12 cellular contexts compared by ENCODE assay signal in the genomic region with DNA sequence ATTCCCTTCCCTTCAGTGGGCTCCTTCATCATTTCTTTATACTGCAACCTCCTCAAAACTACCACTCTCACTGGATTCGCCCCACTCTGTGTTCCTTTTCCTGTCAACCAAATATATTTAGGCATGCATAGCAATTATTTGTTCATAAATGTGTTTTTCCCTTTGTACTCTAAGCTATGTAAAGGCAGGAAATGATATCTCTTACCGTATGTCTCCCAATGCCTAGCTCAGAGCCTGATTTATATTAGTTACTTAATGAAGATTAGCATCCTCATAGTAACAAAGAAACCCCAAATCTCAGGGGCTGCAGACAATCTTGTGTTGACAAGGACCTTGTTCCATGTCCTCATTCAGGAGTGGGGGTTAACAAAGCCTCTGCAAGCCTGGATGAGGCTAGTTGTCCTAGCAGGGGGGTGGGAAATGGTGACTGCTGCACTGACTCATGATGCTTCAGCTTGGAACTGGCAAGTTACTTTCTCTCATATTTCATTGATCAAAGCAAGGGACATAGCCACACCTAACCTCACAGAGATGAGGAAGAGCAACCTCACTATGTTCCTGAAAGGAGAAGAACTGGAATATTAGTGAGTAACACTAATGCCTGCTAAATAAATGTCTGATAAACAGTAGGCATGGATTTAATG. TPM values are rescaled to one million over a fixed set of nuclear protein-coding genes. Genes with fewer than 3 reads are reported as not detected.
A peak's percentile ranks its signal among the peaks of the same experiment; 100 is the strongest.
DNase-seq lines count a peak whose midpoint lies in the region; ATAC-seq, FAIRE-seq and TF ChIP-seq lines count a peak whose summit lies in the region.
"Had no signal": no experiment of that assay in that cellular context is flagged by ENCODE, and none has a peak within 500 bp of the region (broad histone marks: within the 10 kb centered on the region; RNA-seq: fewer than 3 reads in every experiment).

No MANE protein-coding gene starts in this region.

- no peak overlapping the region for H3K4me3 ChIP-seq in SJSA1
- H3K4me3 ChIP-seq in skeletal muscle satellite cell (ENCODE audit: low read length), result no peak overlapping the region

- ATAC-seq in HG02759 (IDR thresholded peaks at IDR 0.05; ENCODE audit: unreplicated experiment), result no peak

- H3K27me3 ChIP-seq in SJSA1 (replicated peaks), result no peaks in the 10 kb centered on the region; the same call in 1 of the 2 replicates
- H3K27me3 ChIP-seq in skeletal muscle satellite cell (ENCODE audit: control insufficient read depth, insufficient read depth, low read length), result no peaks in the 10 kb centered on the region
- H3K27me3 ChIP-seq: neutrophil had no signal

- no peak for TF ChIP-seq POLR2A in H54 (IDR thresholded peaks at IDR 0.05; ENCODE audit: low read depth, low read length)

- H3K9ac ChIP-seq in skeletal muscle satellite cell (ENCODE audit: low read depth, low read length), result peak overlapping the region; percentile 24

- H3K9me3 ChIP-seq in SJSA1 (replicated peaks) (no peaks in the 10 kb centered on the region), skeletal muscle satellite cell (replicated peaks; ENCODE audit: low read length) (no peaks in the 10 kb centered on the region)
- H3K9me3 ChIP-seq: neutrophil had no signal

- FAIRE-seq in H54 (lab: Jason Lieb, UNC), result peak; percentile 98

- H3K4me1 ChIP-seq in SJSA1 (replicated peaks) (peaks cover 51% of the 10 kb centered on the region), skeletal muscle satellite cell (ENCODE audit: control insufficient read depth, insufficient read depth, low read length) (peaks cover 20% of the 10 kb centered on the region)

- no peak overlapping the region for H3K27ac ChIP-seq in SJSA1
- H3K27ac ChIP-seq: neutrophil had no signal

- peak overlapping the region; percentile 24 for H3K4me2 ChIP-seq in skeletal muscle satellite cell (ENCODE audit: low read length)

- peak; percentile 25 for DNase-seq in H54 (ENCODE audit: insufficient read length, low spot score)
- DNase-seq in SJSA1 (ENCODE audit: low read depth in 1 of 2, low spot score in 2 of 2), result peak; percentile 18 to 53
- DNase-seq in fibroblast of peridontal ligament (ENCODE audit: extremely low read depth), result peak; percentile 35
- DNase-seq in HuH-7 (ENCODE audit: low spot score), result no peak
- no peak for DNase-seq in NCI-H1436 (lab: John Stamatoyannopoulos, UW)
- DNase-seq: Calu3; NCI-H510A; SIG-M5; stimulated activated naive CD4-positive, alpha-beta T cell treated with Interleukin-2 at 50 U/mL for 16 hours had no signal

- H3K36me3 ChIP-seq in SJSA1 (peaks cover 22% of the 10 kb centered on the region), skeletal muscle satellite cell (ENCODE audit: insufficient read depth, low read length) (peaks cover 2% of the 10 kb centered on the region)
- H3K36me3 ChIP-seq: neutrophil had no signal

RNA-seq across cellular contexts. Expression of a gene that starts 15.2 kb away (rescaled TPM):
- 29.3 and 40.5 TPM in 2 replicates for total RNA-seq in SJSA1 (2014; rRNA removed; shearing (Covaris generic))
- 31.7 and 36.0 TPM in 2 replicates for total RNA-seq in skeletal muscle satellite cell (2012; rRNA removed)

Comparison
In these comparisons a context has a peak if more than half of its experiments do, and no peak if none do; other contexts are left out.
1. DNase-seq: peak in H54 (single experiment), SJSA1 (2 of 2) and fibroblast of peridontal ligament (single experiment); none in HuH-7 (single experiment) and NCI-H1436 (single experiment).